9 cellular contexts compared by ENCODE assay signal in the genomic region with DNA sequence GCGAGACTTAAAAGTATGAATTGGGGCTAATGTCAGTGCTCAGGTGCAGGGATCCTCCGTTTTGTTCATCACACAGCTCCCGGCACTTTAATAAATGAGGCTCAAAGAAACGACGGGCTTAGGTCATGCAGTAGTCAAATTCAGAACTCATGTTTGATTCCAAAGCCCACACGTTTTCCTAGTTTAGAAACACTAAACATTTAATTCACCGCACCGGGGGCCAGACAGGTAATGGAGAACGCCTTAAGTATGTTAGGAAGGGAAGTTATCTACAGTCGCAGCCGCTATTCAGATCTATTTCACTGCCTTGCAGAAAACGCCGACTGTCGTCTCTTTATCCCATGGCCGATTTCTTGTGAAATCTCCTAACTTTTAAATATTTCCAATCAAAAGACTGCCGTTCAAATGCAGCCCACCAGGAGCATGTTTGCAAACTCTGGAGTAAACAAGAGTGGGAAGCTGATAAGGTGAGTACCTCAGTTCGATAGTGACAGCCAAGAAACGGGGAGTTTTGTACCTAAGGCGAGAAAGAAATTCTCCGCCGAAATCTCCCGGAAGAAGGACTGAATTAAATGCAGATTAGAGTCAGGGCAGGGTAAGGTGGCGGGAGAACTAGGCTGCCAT. TPM values are rescaled to one million over a fixed set of nuclear protein-coding genes. Genes with fewer than 3 reads are reported as not detected.
DNase-seq lines count a peak whose midpoint lies in the region; ATAC-seq, FAIRE-seq and TF ChIP-seq lines count a peak whose summit lies in the region.
"Had no signal": no experiment of that assay in that cellular context is flagged by ENCODE, and none has a peak within 500 bp of the region (broad histone marks: within the 10 kb centered on the region; RNA-seq: fewer than 3 reads in every experiment).

No MANE protein-coding gene starts in this region.

- intact Hi-C loops in naive thymus-derived CD4-positive, alpha-beta T cell (cut with micrococcal nuclease): loop anchor here (5.0 to 10.0 kb wide), 3 partner anchors 213 to 451 kb away; a partner anchor contains a TSS

- peak overlapping the region; percentile 91 to 98 (median 96) for H3K27ac Mint-ChIP-seq in naive thymus-derived CD4-positive, alpha-beta T cell

- no peaks in the 10 kb centered on the region for H3K9me3 ChIP-seq in KOPT-K1 (ENCODE audit: insufficient read depth, low read length, poor library complexity, severe bottlenecking)
- H3K9me3 ChIP-seq in naive thymus-derived CD4-positive, alpha-beta T cell (ENCODE audit: control insufficient read depth in 2 of 3, low read length in 3 of 3): no peaks in the 10 kb centered on the region

- peaks cover 8 to 25% (median 20%) of the 10 kb centered on the region in 7 donors for H3K4me1 Mint-ChIP-seq in naive thymus-derived CD4-positive, alpha-beta T cell

- peak overlapping the region; percentile 59 for H3K4me3 ChIP-seq in BJ (ENCODE audit: low read depth, low read length)
- peak overlapping the region; percentile 99 for H3K4me3 ChIP-seq in naive thymus-derived CD4-positive, alpha-beta T cell (ENCODE audit: low read length)

- ATAC-seq in naive thymus-derived CD4-positive, alpha-beta T cell: no peak
- no peak for ATAC-seq in omental fat pad (ENCODE audit: low FRiP score)

- POLR2A ChIA-PET in BJ (lab: Charles Lee): interaction anchor here (0.6 to 0.9 kb wide), 2 partner anchors 16 to 22 kb away, joined by 3 to 5 read pairs; no protein-coding TSS in a partner anchor
- POLR2A ChIA-PET in naive thymus-derived CD4-positive, alpha-beta T cell (lab: Charles Lee): interaction anchor here (0.6 to 1.3 kb wide), 9 partner anchors 9 to 454 kb away, joined by 3 to 5 read pairs (median 3); a partner anchor contains a TSS

- H3K27me3 Mint-ChIP-seq in naive thymus-derived CD4-positive, alpha-beta T cell: peaks cover 0 to 6% (median 0%) of the 10 kb centered on the region in 5 donors

- no peak for TF ChIP-seq POLR2A in GM12892 (IDR thresholded peaks at IDR 0.05; ENCODE audit: low read depth, low read length)

- H3K27me3 ChIP-seq in BJ (ENCODE audit: control insufficient read depth, insufficient read depth, low read length): no peaks in the 10 kb centered on the region
- H3K27me3 ChIP-seq in naive thymus-derived CD4-positive, alpha-beta T cell (ENCODE audit: control insufficient read depth in 2 of 2, insufficient read depth in 2 of 2, low read length in 2 of 2): no peaks in the 10 kb centered on the region

- FAIRE-seq in GM12892 (lab: Jason Lieb, UNC): no peak

- no peaks in the 10 kb centered on the region for H3K36me3 Mint-ChIP-seq in naive thymus-derived CD4-positive, alpha-beta T cell

- peak overlapping the region; percentile 93 to 99 (median 98) for H3K4me3 Mint-ChIP-seq in naive thymus-derived CD4-positive, alpha-beta T cell

- TF ChIP-seq CTCF in BJ (IDR thresholded peaks at IDR 0.05; ENCODE audit: insufficient read depth, low read depth, low read length) (no peak), omental fat pad (IDR thresholded peaks at IDR 0.05) (no peak)

- peaks cover 0 to 5% of the 10 kb centered on the region in 2 donors for H3K4me1 ChIP-seq in naive thymus-derived CD4-positive, alpha-beta T cell (ENCODE audit: control insufficient read depth in 2 of 2, insufficient read depth in 2 of 2, low read length in 2 of 2)

- DNase-seq in BJ (ENCODE audit: low read depth) (no peak), omental fat pad (ENCODE audit: low spot score) (no peak), GM12892 (ENCODE audit: insufficient read length) (no peak)
- DNase-seq in naive thymus-derived CD4-positive, alpha-beta T cell: peak in 2 of 9 donors; percentile 18 to 20
- DNase-seq in activated CD4-positive, CD25-positive, alpha-beta regulatory T cell treated with anti-CD3 and anti-CD28 coated beads, Interleukin-2, amount 50 U/mL, for 72 hours: no peak
- no peak for DNase-seq in activated CD4-positive, alpha-beta T cell treated with anti-CD3 and anti-CD28 coated beads, Interleukin-2, amount 50 U/mL, for 48 hours

- no peaks in the 10 kb centered on the region for H3K9me3 Mint-ChIP-seq in naive thymus-derived CD4-positive, alpha-beta T cell

- H3K27ac ChIP-seq in KOPT-K1 (ENCODE audit: low read depth, low read length, poor library complexity, severe bottlenecking): peak overlapping the region; percentile 71
- peak overlapping the region; percentile 86 for H3K27ac ChIP-seq in cingulate gyrus (ENCODE audit: low read depth, low read length)
- peak overlapping the region; percentile 82 for H3K27ac ChIP-seq in naive thymus-derived CD4-positive, alpha-beta T cell (ENCODE audit: low read depth, low read length)

- H3K36me3 ChIP-seq in BJ (ENCODE audit: control insufficient read depth, insufficient read depth, low read length) (no peaks in the 10 kb centered on the region), KOPT-K1 (ENCODE audit: insufficient read depth, low read length) (no peaks in the 10 kb centered on the region)
- H3K36me3 ChIP-seq in naive thymus-derived CD4-positive, alpha-beta T cell (ENCODE audit: control insufficient read depth in 2 of 3, insufficient read depth in 3 of 3, low read length in 3 of 3): peaks cover 0 to 4% (median 0%) of the 10 kb centered on the region in 3 experiments

- CTCF ChIA-PET in BJ (lab: Yijun Ruan, JAX): interaction anchor here (1.0 to 2.0 kb wide), 4 partner anchors 10 to 85 kb away, joined by 3 to 12 read pairs (median 4); no protein-coding TSS in a partner anchor
- CTCF ChIA-PET in naive thymus-derived CD4-positive, alpha-beta T cell (lab: Charles Lee): interaction anchor here (0.5 to 1.1 kb wide), 3 partner anchors 37 to 465 kb away, joined by 3 to 4 read pairs (median 3); no protein-coding TSS in a partner anchor

RNA-seq across cellular contexts. Expression of a gene that starts 0.6 kb away (rescaled TPM):
- not detected in 2 replicates for polyA plus RNA-seq in BJ (2011; rRNA removed)
- polyA minus RNA-seq in BJ (2011; rRNA and poly(A)+ RNA removed): not detected in 2 replicates
- under 1 TPM in 3 of 5 experiments, not detected in 2; 0.57 to 0.69 (median 0.64) TPM for total RNA-seq in naive thymus-derived CD4-positive, alpha-beta T cell
- polyA plus RNA-seq in naive thymus-derived CD4-positive, alpha-beta T cell: under 1 TPM in 1 of 2 donors, not detected in 1; 0.21 TPM
- not detected for total RNA-seq in omental fat pad
- not detected for polyA plus RNA-seq in GM12892 (2012; ENCODE audit: missing spikeins)

RNA-seq across cellular contexts. Expression of a gene that starts 0.6 kb away (rescaled TPM):
- 22.2 and 24.9 TPM in 2 replicates for polyA plus RNA-seq in BJ (2011; rRNA removed)
- 10.4 and 12.3 TPM in 2 replicates for polyA minus RNA-seq in BJ (2011; rRNA and poly(A)+ RNA removed)
- 10 to 100 TPM; 11.9 to 26.5 (median 16.2) TPM for total RNA-seq in naive thymus-derived CD4-positive, alpha-beta T cell
- polyA plus RNA-seq in naive thymus-derived CD4-positive, alpha-beta T cell: 10 to 100 TPM in 1 of 2 donors, 1 to 10 TPM in 1; 9.6 to 13.3 TPM
- 10 to 100 TPM in 3 of 4 donors, 1 to 10 TPM in 1; 6.1 to 25.7 (median 16.2) TPM for total RNA-seq in omental fat pad
- polyA plus RNA-seq in GM12892 (2012; ENCODE audit: missing spikeins): 14.6 TPM

RNA-seq across cellular contexts. Expression of a gene that starts 30.9 kb away (rescaled TPM):
- polyA plus RNA-seq in BJ (2011; rRNA removed): not detected in 2 replicates
- polyA minus RNA-seq in BJ (2011; rRNA and poly(A)+ RNA removed): not detected in 2 replicates
- under 1 TPM in 3 of 5 experiments, not detected in 2; 0.27 to 0.70 (median 0.49) TPM for total RNA-seq in naive thymus-derived CD4-positive, alpha-beta T cell
- polyA plus RNA-seq in naive thymus-derived CD4-positive, alpha-beta T cell: not detected
- not detected for total RNA-seq in omental fat pad
- not detected for polyA plus RNA-seq in GM12892 (2012; ENCODE audit: missing spikeins)
- total RNA-seq: lung microvascular endothelial cell had no signal
